Comparison of ENCODE assay signal across 9 cellular contexts in the genomic region with DNA sequence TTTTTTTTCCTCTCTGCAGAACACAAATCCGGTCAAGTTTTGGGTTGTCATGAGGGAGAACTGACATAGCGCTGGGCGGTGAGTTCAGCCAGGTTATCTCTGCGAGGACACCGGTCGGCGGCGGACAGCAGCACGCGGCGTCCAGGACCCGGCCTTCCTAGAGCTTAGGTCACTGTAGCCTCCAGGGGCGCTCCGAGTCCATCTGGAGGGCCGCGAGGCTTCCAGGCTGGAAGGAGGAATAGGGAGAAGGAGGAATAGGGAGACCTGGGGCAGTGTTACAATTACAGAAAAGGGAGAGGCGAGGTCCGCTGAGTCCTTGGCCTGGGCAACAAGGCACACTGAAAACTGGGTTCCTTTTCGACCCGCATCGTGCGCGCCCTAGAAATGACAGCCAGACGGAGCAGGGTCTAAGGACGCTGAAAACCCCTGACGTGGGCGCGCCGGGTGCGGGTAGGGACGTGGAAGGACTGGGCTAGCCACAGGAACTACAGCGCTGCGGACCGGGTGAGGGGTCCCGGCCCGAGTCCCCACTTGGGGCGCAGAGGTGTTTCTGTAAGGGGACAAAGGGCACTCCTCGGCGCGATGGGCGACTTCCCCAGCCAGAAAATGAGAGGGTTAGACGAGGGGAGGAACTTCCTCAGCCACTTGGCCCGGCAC. TPM values are rescaled to one million over a fixed set of nuclear protein-coding genes. Genes with fewer than 3 reads are reported as not detected.
A peak's percentile ranks its signal among the peaks of the same experiment; 100 is the strongest.
DNase-seq lines count a peak whose midpoint lies in the region; ATAC-seq, FAIRE-seq and TF ChIP-seq lines count a peak whose summit lies in the region.
"Had no signal": no experiment of that assay in that cellular context is flagged by ENCODE, and none has a peak within 500 bp of the region (broad histone marks: within the 10 kb centered on the region; RNA-seq: fewer than 3 reads in every experiment).

No MANE protein-coding gene starts in this region.

- no peak for ATAC-seq in CD8-positive, alpha-beta T cell
- ATAC-seq in upper lobe of left lung (ENCODE audit: low FRiP score in 2 of 2), result peak in 1 of 2 donors; percentile 79
- no peak for ATAC-seq in HG03520 (IDR thresholded peaks at IDR 0.05; ENCODE audit: unreplicated experiment)

- H3K4me1 Mint-ChIP-seq in CD8-positive, alpha-beta T cell (ENCODE audit: low read depth), result peaks cover 15% of the 10 kb centered on the region
- H3K4me1 Mint-ChIP-seq in brain, result peaks cover 53% of the 10 kb centered on the region

- no peaks in the 10 kb centered on the region for H3K36me3 Mint-ChIP-seq in CD8-positive, alpha-beta T cell
- H3K36me3 Mint-ChIP-seq in brain, result no peaks in the 10 kb centered on the region

- POLR2A ChIA-PET in CD8-positive, alpha-beta T cell (lab: Charles Lee), result no interaction called here

- peak overlapping the region; percentile 67 for H3K4me3 Mint-ChIP-seq in CD8-positive, alpha-beta T cell
- H3K4me3 Mint-ChIP-seq in brain, result peak overlapping the region; percentile 73 to 83 (median 79)

- H3K4me3 ChIP-seq in CD8-positive, alpha-beta T cell (ENCODE audit: low read depth, low read length), result no peak overlapping the region
- H3K4me3 ChIP-seq in liver (ENCODE audit: low read depth in 1 of 3, low read length in 3 of 3), result peak overlapping the region in 1 of 3 donors; percentile 43
- peak overlapping the region in 3 of 4 donors; percentile 34 to 39 (median 39) for H3K4me3 ChIP-seq in upper lobe of left lung

- no peak for TF ChIP-seq EP300 in upper lobe of left lung (IDR thresholded peaks at IDR 0.05)

- H3K9me3 Mint-ChIP-seq in CD8-positive, alpha-beta T cell, result no peaks in the 10 kb centered on the region
- H3K9me3 Mint-ChIP-seq in brain, result peaks cover 0 to 11% (median 4%) of the 10 kb centered on the region in 5 experiments

- no peaks in the 10 kb centered on the region for H3K9me3 ChIP-seq in CD8-positive, alpha-beta T cell (ENCODE audit: low read length)
- no peaks in the 10 kb centered on the region for H3K9me3 ChIP-seq in liver (ENCODE audit: control insufficient read depth in 4 of 4, low read length in 3 of 4)
- H3K9me3 ChIP-seq in upper lobe of left lung, result no peaks in the 10 kb centered on the region

- no peak for TF ChIP-seq POLR2A in upper lobe of left lung (IDR thresholded peaks at IDR 0.05)

- H3K27ac ChIP-seq in CD8-positive, alpha-beta T cell (ENCODE audit: low read depth, low read length), result no peak overlapping the region
- H3K27ac ChIP-seq in liver (ENCODE audit: low read depth in 1 of 2, low read length in 2 of 2) (no peak overlapping the region), upper lobe of left lung (no peak overlapping the region)

- H3K4me1 ChIP-seq in CD8-positive, alpha-beta T cell (ENCODE audit: insufficient read depth, low read length), result no peaks in the 10 kb centered on the region
- H3K4me1 ChIP-seq in liver (ENCODE audit: control insufficient read depth in 4 of 4, insufficient read depth in 4 of 4, low read length in 3 of 4) (peaks cover 5 to 21% (median 10%) of the 10 kb centered on the region in 4 donors), upper lobe of left lung (peaks cover 15 to 24% (median 19%) of the 10 kb centered on the region in 4 donors)

- H3K27me3 ChIP-seq in CD8-positive, alpha-beta T cell (ENCODE audit: insufficient read depth, low read length), result peaks cover 11% of the 10 kb centered on the region
- H3K27me3 ChIP-seq in liver (ENCODE audit: control insufficient read depth in 4 of 4, insufficient read depth in 4 of 4, low read length in 3 of 4) (peaks cover 3 to 21% (median 14%) of the 10 kb centered on the region in 4 donors), upper lobe of left lung (peaks cover 0 to 27% (median 7%) of the 10 kb centered on the region in 4 donors)

- no peak for DNase-seq in CD8-positive, alpha-beta T cell
- DNase-seq in HTR-8/SVneo (ENCODE audit: insufficient read length, low spot score) (peak; percentile 59), upper lobe of left lung (peak; percentile 44 to 76), C1 segment of cervical spinal cord (lab: John Stamatoyannopoulos, UW) (no peak)
- DNase-seq in stimulated activated CD4-positive, alpha-beta T cell treated with anti-CD3 and anti-CD28 coated beads, Interleukin-4, amount 100 ng/mL, for 1 hour, result no peak

- H3K27me3 Mint-ChIP-seq in CD8-positive, alpha-beta T cell (ENCODE audit: low read depth), result peaks cover 77% of the 10 kb centered on the region
- peaks cover 79% of the 10 kb centered on the region for H3K27me3 Mint-ChIP-seq in brain

- H3K27ac Mint-ChIP-seq in CD8-positive, alpha-beta T cell, result no peak overlapping the region
- H3K27ac Mint-ChIP-seq in brain, result peak overlapping the region in 1 of 5 experiments; percentile 25

- intact Hi-C loops in CD8-positive, alpha-beta T cell (cut with DNase I, micrococcal nuclease), result no loop called here

- peak; percentile 24 to 44 for TF ChIP-seq RAD21 in liver (IDR thresholded peaks at IDR 0.05)

- no peak for TF ChIP-seq CTCF in CD8-positive, alpha-beta T cell (IDR thresholded peaks at IDR 0.05)
- TF ChIP-seq CTCF in brain (conservative IDR thresholded peaks at IDR 0.05) (peak; percentile 19 to 38), liver (IDR thresholded peaks at IDR 0.05; ENCODE audit: low read depth, low read length, missing input control) (peak; percentile 16), upper lobe of left lung (IDR thresholded peaks at IDR 0.05) (no peak)

- no peaks in the 10 kb centered on the region for H3K36me3 ChIP-seq in CD8-positive, alpha-beta T cell (ENCODE audit: insufficient read depth, low read length)
- H3K36me3 ChIP-seq in liver (ENCODE audit: control insufficient read depth in 4 of 4, insufficient read depth in 3 of 4, low read depth in 1 of 4, low read length in 3 of 4) (no peaks in the 10 kb centered on the region), upper lobe of left lung (no peaks in the 10 kb centered on the region)

- CTCF ChIA-PET in CD8-positive, alpha-beta T cell (lab: Charles Lee), result interaction anchor here (1.3 kb wide), 1 partner anchor 486 kb away, joined by 3 read pairs; no protein-coding TSS in a partner anchor

- no peak for FAIRE-seq in HTR-8/SVneo (lab: Jason Lieb, UNC)
- FAIRE-seq: islet of Langerhans had no signal

- WGBS in liver, result 6% methylated on average over 43 of the region's 43 CpGs
- 5 to 10% methylated on average over 37 to 42 of the region's 43 CpGs for WGBS in upper lobe of left lung, 2 donors

- no peak overlapping the region for H3K9ac ChIP-seq in liver (ENCODE audit: low read depth in 1 of 2, low read length in 2 of 2)

TF ChIP-seq in liver, 16 proteins besides CTCF, POLR2A, EP300 and RAD21:
- TF ChIP-seq RXRA (IDR thresholded peaks at IDR 0.05), result peak in 1 of 2 donors; percentile 25
- TF ChIP-seq ATF3 (IDR thresholded peaks at IDR 0.05), result no peak

RNA-seq across cellular contexts. Expression of gene FNDC1, which starts 0.5 kb away (rescaled TPM):
- total RNA-seq in CD8-positive, alpha-beta T cell, result not detected
- polyA plus RNA-seq in brain (ENCODE audit: insufficient read depth, low read depth, low replicate concordance) (0.83 TPM), liver (under 1 TPM in 1 of 2 donors, not detected in 1; 0.10 TPM)
- total RNA-seq in liver (under 1 TPM; 0.17 to 0.47 TPM), upper lobe of left lung (1 to 10 TPM in 2 of 6 donors, under 1 TPM in 2, not detected in 2; 0.30 to 1.8 (median 0.65) TPM)

Comparison
In these comparisons a context has a peak if more than half of its experiments do, and no peak if none do; other contexts are left out.
1. DNase-seq: peak in HTR-8/SVneo (single experiment) and upper lobe of left lung (2 of 2); none in CD8-positive, alpha-beta T cell (0 of 7), C1 segment of cervical spinal cord (0 of 14) and stimulated activated CD4-positive, alpha-beta T cell treated with anti-CD3 and anti-CD28 coated beads, Interleukin-4, amount 100 ng/mL, for 1 hour (single experiment).
2. CTCF ChIP-seq: peak in brain (2 of 2) and liver (single experiment); none in CD8-positive, alpha-beta T cell (single experiment) and upper lobe of left lung (0 of 6).